ENCODE assay signal across 7 cellular contexts in the genomic region with DNA sequence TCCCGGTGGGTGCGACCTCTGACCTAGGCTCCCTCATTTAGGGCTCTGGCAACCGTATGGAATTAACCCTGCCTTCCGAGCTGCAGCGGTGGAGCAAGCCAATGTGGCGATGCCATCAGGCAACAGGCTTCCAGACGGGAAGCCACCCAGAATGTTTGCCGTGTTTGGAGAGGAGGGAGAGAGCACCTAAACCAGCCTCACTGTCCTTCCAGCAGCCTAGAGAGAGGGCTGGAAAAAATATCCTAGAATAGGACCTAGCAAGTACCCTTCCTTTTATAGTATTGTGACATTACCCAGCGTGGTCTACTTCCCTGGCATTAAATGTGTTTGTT. TPM values are rescaled to one million over a fixed set of nuclear protein-coding genes. Genes with fewer than 3 reads are reported as not detected.
DNase-seq lines count a peak whose midpoint lies in the region; ATAC-seq and TF ChIP-seq lines count a peak whose summit lies in the region.

No MANE protein-coding gene starts in this region.

- H3K27ac ChIP-seq in HEK293 (ENCODE audit: extremely low read depth, low read depth, low read length) (no peak overlapping the region), SK-N-MC (no peak overlapping the region), gastroesophageal sphincter (peak overlapping the region; percentile 6 to 95 (median 90)), skin epidermis (peak overlapping the region in 5 of 21 experiments; percentile 45 to 86 (median 83))

- TF ChIP-seq CTCF in HEK293 (tag by site-specific recombination; IDR thresholded peaks at IDR 0.05): no peak
- TF ChIP-seq CTCF in gastroesophageal sphincter (IDR thresholded peaks at IDR 0.05): no peak

- no peak overlapping the region; the same call in 1 of the 2 replicates for H3K4me3 ChIP-seq in HEK293 (ENCODE audit: low read depth, low read length)
- H3K4me3 ChIP-seq in SK-N-MC: peak overlapping the region; percentile 87
- H3K4me3 ChIP-seq in gastroesophageal sphincter: peak overlapping the region; percentile 81 to 97
- peak overlapping the region; percentile 72 to 99 (median 93) for H3K4me3 ChIP-seq in skin epidermis

- H3K4me1 ChIP-seq in HEK293 (ENCODE audit: control insufficient read depth, insufficient read depth, low read length) (peaks cover 7% of the 10 kb centered on the region; the same call in 1 of the 2 replicates), gastroesophageal sphincter (peaks cover 0 to 46% (median 3%) of the 10 kb centered on the region in 3 donors)

- H3K9me3 ChIP-seq in HEK293 (ENCODE audit: control insufficient read depth, insufficient read depth, low read depth, low read length) (no peaks in the 10 kb centered on the region), SK-N-MC (ENCODE audit: low read depth, low read length) (no peaks in the 10 kb centered on the region), gastroesophageal sphincter (no peaks in the 10 kb centered on the region)

- H3K27me3 ChIP-seq in gastroesophageal sphincter: no peaks in the 10 kb centered on the region

- TF ChIP-seq POLR2A in gastroesophageal sphincter (IDR thresholded peaks at IDR 0.05): no peak

- DNase-seq in SK-N-MC (ENCODE audit: low read depth, low spot score) (no peak), NCI-H2196 (lab: John Stamatoyannopoulos, UW; ENCODE audit: unreplicated experiment) (no peak)

- WGBS in gastroesophageal sphincter (ENCODE audit: low coverage in 1 of 2), 2 donors: 8 to 9% methylated on average over 2 to 7 of the region's 9 CpGs

- H3K9ac ChIP-seq in SK-N-MC (ENCODE audit: insufficient read length): no peak overlapping the region

- POLR2A ChIA-PET in HEK293 (lab: Yijun Ruan, JAX): interaction anchor here (1.1 to 1.3 kb wide), 2 partner anchors 95 to 486 kb away, joined by 4 read pairs; a partner anchor contains a TSS

- H3K36me3 ChIP-seq in HEK293 (ENCODE audit: control insufficient read depth in 2 of 2, insufficient read depth in 1 of 2, low read length in 2 of 2) (no peaks in the 10 kb centered on the region), SK-N-MC (ENCODE audit: insufficient read depth, low read length) (no peaks in the 10 kb centered on the region), gastroesophageal sphincter (no peaks in the 10 kb centered on the region)

- CTCF ChIA-PET in HEK293 (lab: Yijun Ruan, JAX): interaction anchor here (0.6 to 3.6 kb wide), 9 partner anchors 9 to 344 kb away, joined by 3 to 43 read pairs (median 4); no protein-coding TSS in a partner anchor

- no peak for TF ChIP-seq EP300 in gastroesophageal sphincter (IDR thresholded peaks at IDR 0.05)

- ATAC-seq in gastroesophageal sphincter: peak; percentile 47
- ATAC-seq in HG02759 (IDR thresholded peaks at IDR 0.05; ENCODE audit: unreplicated experiment): no peak
- ATAC-seq in HG03378 (IDR thresholded peaks at IDR 0.05; ENCODE audit: unreplicated experiment): no peak

TF ChIP-seq in HEK293, 187 proteins besides CTCF, POLR2A, EP300 and RAD21:
- peak; percentile 85 for TF ChIP-seq SP2 (tag by site-specific recombination; IDR thresholded peaks at IDR 0.05)
- peak; percentile 54 for TF ChIP-seq SCRT2 (tag by site-specific recombination; IDR thresholded peaks at IDR 0.05)
- TF ChIP-seq OSR2 (tag by site-specific recombination; IDR thresholded peaks at IDR 0.05): 0 out of 2 replicates have a peak, but pooled peaks have one; percentile 21
- no peak for TF ChIP-seq RBAK (tag by site-specific recombination; IDR thresholded peaks at IDR 0.05)
- TF ChIP-seq SP3 (tag by site-specific recombination; IDR thresholded peaks at IDR 0.05): peak; percentile 86
- TF ChIP-seq, protein P1, sequence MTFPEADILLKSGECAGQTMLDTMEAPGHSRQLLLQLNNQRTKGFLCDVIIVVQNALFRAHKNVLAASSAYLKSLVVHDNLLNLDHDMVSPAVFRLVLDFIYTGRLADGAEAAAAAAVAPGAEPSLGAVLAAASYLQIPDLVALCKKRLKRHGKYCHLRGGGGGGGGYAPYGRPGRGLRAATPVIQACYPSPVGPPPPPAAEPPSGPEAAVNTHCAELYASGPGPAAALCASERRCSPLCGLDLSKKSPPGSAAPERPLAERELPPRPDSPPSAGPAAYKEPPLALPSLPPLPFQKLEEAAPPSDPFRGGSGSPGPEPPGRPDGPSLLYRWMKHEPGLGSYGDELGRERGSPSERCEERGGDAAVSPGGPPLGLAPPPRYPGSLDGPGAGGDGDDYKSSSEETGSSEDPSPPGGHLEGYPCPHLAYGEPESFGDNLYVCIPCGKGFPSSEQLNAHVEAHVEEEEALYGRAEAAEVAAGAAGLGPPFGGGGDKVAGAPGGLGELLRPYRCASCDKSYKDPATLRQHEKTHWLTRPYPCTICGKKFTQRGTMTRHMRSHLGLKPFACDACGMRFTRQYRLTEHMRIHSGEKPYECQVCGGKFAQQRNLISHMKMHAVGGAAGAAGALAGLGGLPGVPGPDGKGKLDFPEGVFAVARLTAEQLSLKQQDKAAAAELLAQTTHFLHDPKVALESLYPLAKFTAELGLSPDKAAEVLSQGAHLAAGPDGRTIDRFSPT (tag by site-specific recombination; IDR thresholded peaks at IDR 0.05): peak; percentile 30; the same call in 1 of the 2 replicates
- TF ChIP-seq, protein P2, sequence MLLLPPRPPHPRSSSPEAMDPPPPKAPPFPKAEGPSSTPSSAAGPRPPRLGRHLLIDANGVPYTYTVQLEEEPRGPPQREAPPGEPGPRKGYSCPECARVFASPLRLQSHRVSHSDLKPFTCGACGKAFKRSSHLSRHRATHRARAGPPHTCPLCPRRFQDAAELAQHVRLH (tag by site-specific recombination; IDR thresholded peaks at IDR 0.05): 0 out of 2 replicates have a peak, but pooled peaks have one; percentile 7
- TF ChIP-seq, protein P3, sequence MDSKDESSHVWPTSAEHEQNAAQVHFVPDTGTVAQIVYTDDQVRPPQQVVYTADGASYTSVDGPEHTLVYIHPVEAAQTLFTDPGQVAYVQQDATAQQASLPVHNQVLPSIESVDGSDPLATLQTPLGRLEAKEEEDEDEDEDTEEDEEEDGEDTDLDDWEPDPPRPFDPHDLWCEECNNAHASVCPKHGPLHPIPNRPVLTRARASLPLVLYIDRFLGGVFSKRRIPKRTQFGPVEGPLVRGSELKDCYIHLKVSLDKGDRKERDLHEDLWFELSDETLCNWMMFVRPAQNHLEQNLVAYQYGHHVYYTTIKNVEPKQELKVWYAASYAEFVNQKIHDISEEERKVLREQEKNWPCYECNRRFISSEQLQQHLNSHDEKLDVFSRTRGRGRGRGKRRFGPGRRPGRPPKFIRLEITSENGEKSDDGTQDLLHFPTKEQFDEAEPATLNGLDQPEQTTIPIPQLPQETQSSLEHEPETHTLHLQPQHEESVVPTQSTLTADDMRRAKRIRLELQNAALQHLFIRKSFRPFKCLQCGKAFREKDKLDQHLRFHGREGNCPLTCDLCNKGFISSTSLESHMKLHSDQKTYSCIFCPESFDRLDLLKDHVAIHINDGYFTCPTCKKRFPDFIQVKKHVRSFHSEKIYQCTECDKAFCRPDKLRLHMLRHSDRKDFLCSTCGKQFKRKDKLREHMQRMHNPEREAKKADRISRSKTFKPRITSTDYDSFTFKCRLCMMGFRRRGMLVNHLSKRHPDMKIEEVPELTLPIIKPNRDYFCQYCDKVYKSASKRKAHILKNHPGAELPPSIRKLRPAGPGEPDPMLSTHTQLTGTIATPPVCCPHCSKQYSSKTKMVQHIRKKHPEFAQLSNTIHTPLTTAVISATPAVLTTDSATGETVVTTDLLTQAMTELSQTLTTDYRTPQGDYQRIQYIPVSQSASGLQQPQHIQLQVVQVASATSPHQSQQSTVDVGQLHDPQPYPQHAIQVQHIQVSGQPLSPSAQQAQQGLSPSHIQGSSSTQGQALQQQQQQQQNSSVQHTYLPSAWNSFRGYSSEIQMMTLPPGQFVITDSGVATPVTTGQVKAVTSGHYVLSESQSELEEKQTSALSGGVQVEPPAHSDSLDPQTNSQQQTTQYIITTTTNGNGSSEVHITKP (tag by site-specific recombination; IDR thresholded peaks at IDR 0.05): peak; percentile 52; the same call in 1 of the 2 replicates
- peak; percentile 83 for TF ChIP-seq ZNF335 (tag by site-specific recombination; conservative IDR thresholded peaks at IDR 0.05)
- no peak for TF ChIP-seq ZNF24 (tag by site-specific recombination; IDR thresholded peaks at IDR 0.05)
- peak; percentile 24; the same call in 1 of the 2 replicates for TF ChIP-seq IKZF3 (tag by site-specific recombination; IDR thresholded peaks at IDR 0.05)
- peak; percentile 32; the same call in 1 of the 2 replicates for TF ChIP-seq ZBTB48 (tag by site-specific recombination; IDR thresholded peaks at IDR 0.05)
- 0 out of 2 replicates have a peak, but pooled peaks have one; percentile 20 for TF ChIP-seq ZNF366 (tag by site-specific recombination; conservative IDR thresholded peaks at IDR 0.05)
- no peak for TF ChIP-seq ZNF654 (tag by site-specific recombination; IDR thresholded peaks at IDR 0.05; ENCODE audit: low read depth)

RNA-seq across cellular contexts. Expression of a gene that starts 0.3 kb away (rescaled TPM):
- 10 to 100 TPM; 20.4 to 38.3 (median 22.3) TPM for total RNA-seq in gastroesophageal sphincter

Comparison
In these comparisons a context has a peak if more than half of its experiments do, and no peak if none do; other contexts are left out.
1. H3K27ac ChIP-seq: peak in gastroesophageal sphincter (4 of 4); none in HEK293 (single experiment) and SK-N-MC (single experiment).